Comparison of ENCODE assay signal across 23 cellular contexts in genomic region chr5:178281321-178281720, GRCh38. TPM values are rescaled to one million over a fixed set of nuclear protein-coding genes. Genes with fewer than 3 reads are reported as not detected.
DNase-seq lines count a peak whose midpoint lies in the region; ATAC-seq and TF ChIP-seq lines count a peak whose summit lies in the region.
"Had no signal": no experiment of that assay in that cellular context is flagged by ENCODE, and none has a peak within 500 bp of the region (broad histone marks: within the 10 kb centered on the region; RNA-seq: fewer than 3 reads in every experiment).

No MANE protein-coding gene starts in this region.

- peaks cover 0 to 23% of the 10 kb centered on the region in 2 donors for H3K27me3 ChIP-seq in breast epithelium
- H3K27me3 ChIP-seq in lower lobe of right lung (ENCODE audit: low read depth): peaks cover 4% of the 10 kb centered on the region
- no peaks in the 10 kb centered on the region for H3K27me3 ChIP-seq in aorta (ENCODE audit: control insufficient read depth in 1 of 2, insufficient read depth in 2 of 2, low read length in 1 of 2)
- H3K27me3 ChIP-seq: Peyer's patch had no signal

- H3K4me1 Mint-ChIP-seq in MCF 10A (ENCODE audit: insufficient read depth, unreplicated experiment): peaks cover 30% of the 10 kb centered on the region

- no peak overlapping the region for H3K4me3 ChIP-seq in breast epithelium
- H3K4me3 ChIP-seq in lower lobe of right lung: no peak overlapping the region
- no peak overlapping the region for H3K4me3 ChIP-seq in aorta (ENCODE audit: low read length in 2 of 2)
- H3K4me3 ChIP-seq: Peyer's patch, SK-N-MC had no signal

- intact Hi-C loops in MCF 10A (cut with micrococcal nuclease) (loop anchor here (2.0 kb wide), 2 partner anchors 47 to 505 kb away; no protein-coding TSS in a partner anchor), breast epithelium (cut with DNase I; ENCODE audit: low total_unique reads) (no loop called here), lower lobe of right lung (cut with DNase I) (loop anchor here (10.0 kb wide), 1 partner anchor 273 kb away; no protein-coding TSS in a partner anchor), aorta (cut with DNase I) (loop anchor here (2.0 to 10.0 kb wide), 3 partner anchors 306 to 573 kb away; partner anchors contain the start of gene ZNF354B (in 1 of the 2))

- H3K4me3 Mint-ChIP-seq in MCF 10A (ENCODE audit: unreplicated experiment): no peak overlapping the region
- H3K4me3 Mint-ChIP-seq: IgD-negative memory B cell had no signal

- H3K36me3 ChIP-seq in breast epithelium (no peaks in the 10 kb centered on the region), lower lobe of right lung (no peaks in the 10 kb centered on the region), aorta (ENCODE audit: control insufficient read depth in 1 of 2, insufficient read depth in 2 of 2, low read length in 1 of 2) (no peaks in the 10 kb centered on the region)
- H3K36me3 ChIP-seq: Peyer's patch had no signal

- WGBS in aorta, 2 donors: 75 to 84% methylated on average over 19 of the region's 19 CpGs

- peaks cover 12% of the 10 kb centered on the region for H3K9me3 Mint-ChIP-seq in MCF 10A (ENCODE audit: unreplicated experiment)

- TF ChIP-seq CTCF in MCF 10A (IDR thresholded peaks at IDR 0.05; ENCODE audit: unreplicated experiment) (no peak), breast epithelium (IDR thresholded peaks at IDR 0.05) (no peak), lower lobe of right lung (IDR thresholded peaks at IDR 0.05) (no peak)

- DNase-seq in MCF 10A (ENCODE audit: unreplicated experiment) (peak; percentile 27), breast epithelium (ENCODE audit: low spot score in 2 of 2) (no peak), RPMI7951 (ENCODE audit: low read depth) (peak; percentile 34), lower lobe of right lung (peak; percentile 37), aorta (peak; percentile 26 to 63), NCI-H774 (lab: John Stamatoyannopoulos, UW) (no peak), NCI-H524 (lab: John Stamatoyannopoulos, UW) (no peak), NCI-H526 treated with DMSO at 0.1 percent for 48 hours (lab: John Stamatoyannopoulos, UW) (no peak)
- DNase-seq: ACHN, AML-193, DMS53, EL, GF-D8, NCI-H1417 treated with DMSO at 0.1 percent for 48 hours, NCI-H187, NCI-H2107, NCI-H748 treated with DMSO at 0.1 percent for 48 hours, SHP77, SW 1271 had no signal

- H3K4me1 ChIP-seq in breast epithelium: no peaks in the 10 kb centered on the region
- peaks cover 10% of the 10 kb centered on the region for H3K4me1 ChIP-seq in lower lobe of right lung
- no peaks in the 10 kb centered on the region for H3K4me1 ChIP-seq in aorta (ENCODE audit: control insufficient read depth in 1 of 2, insufficient read depth in 2 of 2, low read length in 2 of 2)

- no peak overlapping the region for H3K27ac Mint-ChIP-seq in MCF 10A (ENCODE audit: low read depth, unreplicated experiment)
- H3K27ac Mint-ChIP-seq: IgD-negative memory B cell had no signal

- H3K27ac ChIP-seq in breast epithelium (no peak overlapping the region), lower lobe of right lung (no peak overlapping the region), aorta (ENCODE audit: low read depth in 1 of 2, low read length in 2 of 2) (no peak overlapping the region)
- H3K27ac ChIP-seq: 22Rv1, Peyer's patch, SK-N-MC had no signal

- H3K9me3 ChIP-seq in breast epithelium: peaks cover 4 to 12% of the 10 kb centered on the region in 2 donors
- H3K9me3 ChIP-seq in lower lobe of right lung: peaks cover 9% of the 10 kb centered on the region
- no peaks in the 10 kb centered on the region for H3K9me3 ChIP-seq in aorta (ENCODE audit: control insufficient read depth, low read length)

- TF ChIP-seq POLR2A in breast epithelium (IDR thresholded peaks at IDR 0.05): no peak

- ATAC-seq in lower lobe of right lung (no peak), aorta (ENCODE audit: low FRiP score) (no peak)

- POLR2A ChIA-PET in MCF 10A (lab: Yijun Ruan, JAX): interaction anchor here (0.7 to 1.1 kb wide), 3 partner anchors 215 to 449 kb away, joined by 3 to 4 read pairs (median 3); partner anchors contain the start of gene ZNF354A

- no peaks in the 10 kb centered on the region for H3K27me3 Mint-ChIP-seq in MCF 10A (ENCODE audit: insufficient read depth, unreplicated experiment)

- CTCF ChIA-PET in MCF 10A (lab: Yijun Ruan, JAX): interaction anchor here (0.6 to 15.0 kb wide), 17 partner anchors 10 to 1200 kb away, joined by 3 to 266 read pairs (median 3); partner anchors contain the start of genes COL23A1 and ZNF354A

- no TSS peak for BruUV-seq in MCF 10A (replicated peaks; lab: Mats Ljungman, UMichigan)

- H3K36me3 Mint-ChIP-seq in MCF 10A (ENCODE audit: insufficient read depth, unreplicated experiment): no peaks in the 10 kb centered on the region

RNA-seq across cellular contexts. Expression of gene PHYKPL, which starts 48.7 kb away (rescaled TPM):
- 112 and 115 TPM in 2 replicates for total RNA-seq in MCF 10A (2022)
- 10 to 100 TPM; 63.4 to 94.1 (median 77.7) TPM for total RNA-seq in breast epithelium
- total RNA-seq in RPMI7951 (2014; rRNA removed; shearing (Covaris generic)): 6.5 and 7.6 TPM in 2 replicates
- 101 TPM for total RNA-seq in lower lobe of right lung
- 100 to 1,000 TPM in 1 of 2 donors, 10 to 100 TPM in 1; 88.3 to 164 TPM for total RNA-seq in aorta
- polyA plus RNA-seq in aorta: 10 to 100 TPM; 16.9 to 72.0 TPM

Comparison
In these comparisons a context has a peak if more than half of its experiments do, and no peak if none do; other contexts are left out.
1. DNase-seq: peak in MCF 10A (single experiment), RPMI7951 (single experiment), lower lobe of right lung (single experiment) and aorta (2 of 2); none in breast epithelium (0 of 2), NCI-H774 (single experiment), NCI-H524 (0 of 2) and NCI-H526 treated with DMSO at 0.1 percent for 48 hours (single experiment).